ENCODE assay signal across 9 cellular contexts in the genomic region with DNA sequence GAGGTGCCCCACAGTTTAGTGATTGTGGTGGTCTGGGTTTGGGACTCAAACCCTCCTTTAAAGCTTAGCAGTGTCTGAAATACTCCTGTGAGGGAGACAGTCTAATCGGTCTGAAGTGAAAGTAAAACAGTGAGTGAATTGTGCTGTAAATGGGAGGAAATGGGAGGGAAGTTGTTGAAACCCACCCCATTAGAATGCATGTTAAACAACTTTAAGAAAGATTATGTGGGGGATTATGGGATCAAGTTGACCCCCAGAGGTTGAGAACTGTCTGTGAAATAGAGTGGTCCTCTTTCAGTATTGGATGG.
DNase-seq lines count a peak whose midpoint lies in the region; ATAC-seq and TF ChIP-seq lines count a peak whose summit lies in the region.
"Had no signal": no experiment of that assay in that cellular context is flagged by ENCODE, and none has a peak within 500 bp of the region (broad histone marks: within the 10 kb centered on the region; RNA-seq: fewer than 3 reads in every experiment).

No MANE protein-coding gene starts in this region.

- peaks cover 3% of the 10 kb centered on the region for H3K4me1 ChIP-seq in right cardiac atrium (ENCODE audit: control insufficient read depth, insufficient read depth, low read length)
- no peaks in the 10 kb centered on the region for H3K4me1 ChIP-seq in endodermal cell (ENCODE audit: control insufficient read depth, insufficient read depth, low read length)

- peak overlapping the region; percentile 84 for H3K4me3 ChIP-seq in right cardiac atrium (ENCODE audit: low read length)
- no peak overlapping the region for H3K4me3 ChIP-seq in endodermal cell (ENCODE audit: low read length)

- peak; percentile 34 for ATAC-seq in GM21447 (IDR thresholded peaks at IDR 0.05; ENCODE audit: unreplicated experiment)
- ATAC-seq in right cardiac atrium, result peak in 1 of 2 donors; percentile 33

- H3K4me3 Mint-ChIP-seq in osteocyte (ENCODE audit: unreplicated experiment) (no peak overlapping the region), endodermal cell (no peak overlapping the region)

- H3K27me3 ChIP-seq in right cardiac atrium (ENCODE audit: control insufficient read depth, insufficient read depth), result no peaks in the 10 kb centered on the region
- no peaks in the 10 kb centered on the region for H3K27me3 ChIP-seq in endodermal cell (ENCODE audit: control insufficient read depth, insufficient read depth, low read length, poor library complexity, severe bottlenecking)

- H3K27ac Mint-ChIP-seq in osteocyte (ENCODE audit: unreplicated experiment), result no peak overlapping the region
- no peak overlapping the region for H3K27ac Mint-ChIP-seq in endodermal cell

- H3K4me1 Mint-ChIP-seq in osteocyte (ENCODE audit: unreplicated experiment) (no peaks in the 10 kb centered on the region), endodermal cell (no peaks in the 10 kb centered on the region)

- intact Hi-C loops in right cardiac atrium (cut with DNase I), result no loop called here

- H3K9me3 ChIP-seq in right cardiac atrium (ENCODE audit: control insufficient read depth, low read length), result no peaks in the 10 kb centered on the region
- no peaks in the 10 kb centered on the region for H3K9me3 ChIP-seq in endodermal cell (ENCODE audit: control insufficient read depth, low read length)

- DNase-seq in right cardiac atrium, result no peak
- DNase-seq in osteocyte (ENCODE audit: extremely low spot score, unreplicated experiment), result no peak
- no peak for DNase-seq in hippocampal formation (lab: John Stamatoyannopoulos, UW)
- DNase-seq in NCI-H510A treated with DMSO at 0.1 percent for 48 hours (lab: John Stamatoyannopoulos, UW), result no peak
- no peak for DNase-seq in endodermal cell
- DNase-seq: NCI-H1417 treated with DMSO at 0.1 percent for 48 hours had no signal

- no peak overlapping the region for H3K9ac ChIP-seq in endodermal cell (ENCODE audit: extremely low read depth, low read length, poor library complexity, severe bottlenecking)

- H3K27ac ChIP-seq in 22Rv1, result peak overlapping the region; percentile 36
- H3K27ac ChIP-seq in VCaP, result peak overlapping the region; percentile 95
- H3K27ac ChIP-seq in right cardiac atrium (ENCODE audit: low read length), result peak overlapping the region; percentile 97
- H3K27ac ChIP-seq in endodermal cell (ENCODE audit: low read depth, low read length), result no peak overlapping the region

- no peak for TF ChIP-seq CTCF in 22Rv1 (IDR thresholded peaks at IDR 0.05)
- no peak for TF ChIP-seq CTCF in VCaP (conservative IDR thresholded peaks at IDR 0.05)
- TF ChIP-seq CTCF in osteocyte (IDR thresholded peaks at IDR 0.05), result no peak
- TF ChIP-seq CTCF in endodermal cell (conservative IDR thresholded peaks at IDR 0.05), result no peak

- H3K36me3 Mint-ChIP-seq in osteocyte (ENCODE audit: unreplicated experiment), result no peaks in the 10 kb centered on the region
- no peaks in the 10 kb centered on the region for H3K36me3 Mint-ChIP-seq in endodermal cell (ENCODE audit: low read depth)

- H3K27me3 Mint-ChIP-seq in osteocyte (ENCODE audit: unreplicated experiment) (no peaks in the 10 kb centered on the region), endodermal cell (ENCODE audit: insufficient read depth) (no peaks in the 10 kb centered on the region)

- 17% methylated on average over 1 of the region's 1 CpG for WGBS in right cardiac atrium
- WGBS in endodermal cell (ENCODE audit: insufficient coverage in 1 of 2, insufficient read length in 1 of 2), 2 experiments, result 88% methylated on average over 1 of the region's 1 CpG; no CpG with 5 or more reads in 1 of the 2 experiments

- H3K36me3 ChIP-seq in endodermal cell (ENCODE audit: control insufficient read depth, insufficient read depth, low read length), result no peaks in the 10 kb centered on the region

- H3K9me3 Mint-ChIP-seq in osteocyte (ENCODE audit: unreplicated experiment) (no peaks in the 10 kb centered on the region), endodermal cell (no peaks in the 10 kb centered on the region)
